Comparison of ENCODE assay signal across 8 cellular contexts in genomic region chr4:141220655-141221605, GRCh38. TPM values are rescaled to one million over a fixed set of nuclear protein-coding genes. Genes with fewer than 3 reads are reported as not detected.
DNase-seq lines count a peak whose midpoint lies in the region; ATAC-seq and TF ChIP-seq lines count a peak whose summit lies in the region.

Gene ZNF330 (plus strand): TSS chr4:141220895. CDS start chr4:141222372, 1,477 bp downstream.

- H3K9me3 ChIP-seq in heart right ventricle = no peaks in the 10 kb centered on the region
- H3K9me3 ChIP-seq in upper lobe of left lung = no peaks in the 10 kb centered on the region

- TF ChIP-seq POLR2A in upper lobe of left lung (IDR thresholded peaks at IDR 0.05) = peak; percentile 38 to 93 (median 87)

- intact Hi-C loops in T-helper 1 cell treated with Interleukin-12 subunit alpha and Interleukin-12 subunit beta and Interleukin-4 antibody, amounts not matched to agents 30 ng/mL and 1 ng/mL, for 36 hours (cut with micrococcal nuclease) = loop anchor here (1.0 to 5.0 kb wide), 14 partner anchors 24 to 1963 kb away; partner anchors contain the start of genes ELMOD2, IL15, INPP4B and NAA15
- intact Hi-C loops in heart right ventricle (cut with DNase I) (loop anchor here in 3 of 10 donors (10.0 kb wide), 2 partner anchors 356 to 1964 kb away; partner anchors contain the start of gene USP38 (in 1 of the 3)), posterior cingulate gyrus (cut with DNase I) (no loop called here)

- H3K36me3 ChIP-seq in heart right ventricle = peaks cover 0 to 37% (median 3%) of the 10 kb centered on the region in 9 donors
- H3K36me3 ChIP-seq in upper lobe of left lung = peaks cover 2 to 26% (median 9%) of the 10 kb centered on the region in 4 donors

- ATAC-seq in HG02610 (IDR thresholded peaks at IDR 0.05; ENCODE audit: unreplicated experiment) (peak; percentile 90), heart right ventricle (peak; percentile 97 to 99 (median 98)), upper lobe of left lung (ENCODE audit: low FRiP score in 2 of 2) (peak; percentile 97 to 99)

- DNase-seq in NCI-H1092 (lab: John Stamatoyannopoulos, UW) (peak; percentile 82), amniotic epithelial cell (ENCODE audit: low read depth) (peak; percentile 89), heart right ventricle (peak; percentile 94 to 96), posterior cingulate gyrus (peak; percentile 90 to 99 (median 93)), upper lobe of left lung (peak; percentile 90 to 96)

- TF ChIP-seq CTCF in GM12874 (IDR thresholded peaks at IDR 0.05; ENCODE audit: insufficient read depth, low read depth, low read length) (0 out of 2 replicates have a peak, but pooled peaks have one; percentile 3), heart right ventricle (IDR thresholded peaks at IDR 0.05) (peak in 6 of 9 donors; percentile 3 to 48 (median 32)), upper lobe of left lung (IDR thresholded peaks at IDR 0.05) (peak in 2 of 6 experiments; percentile 25 to 32)

- peak within 1 kb of the TSS; percentile 66 to 99 (median 90) for H3K4me3 ChIP-seq in heart right ventricle
- H3K4me3 ChIP-seq in upper lobe of left lung = peak within 1 kb of the TSS; percentile 73 to 98 (median 80)

- no peaks in the 10 kb centered on the region for H3K27me3 ChIP-seq in heart right ventricle
- H3K27me3 ChIP-seq in upper lobe of left lung = no peaks in the 10 kb centered on the region

- H3K4me1 ChIP-seq in heart right ventricle (peaks cover 0 to 63% (median 25%) of the 10 kb centered on the region in 9 donors), upper lobe of left lung (peaks cover 13 to 25% (median 19%) of the 10 kb centered on the region in 4 donors)

- peak in 1 of 4 donors; percentile 57 for TF ChIP-seq EP300 in upper lobe of left lung (IDR thresholded peaks at IDR 0.05)

- H3K27ac ChIP-seq in heart right ventricle (peak within 1 kb of the TSS; percentile 91 to 99 (median 97)), upper lobe of left lung (peak within 1 kb of the TSS; percentile 95 to 99 (median 98))

- 0% methylated on average over 56 of the region's 56 CpGs for WGBS in heart right ventricle, 2 donors
- 0% methylated on average over 29 to 43 of the region's 56 CpGs for WGBS in upper lobe of left lung, 2 donors

RNA-seq across cellular contexts. Expression of gene ZNF330, which starts in this region (rescaled TPM):
- 37.3 and 42.6 TPM in 2 replicates for total RNA-seq in T-helper 1 cell treated with Interleukin-12 subunit alpha and Interleukin-12 subunit beta and Interleukin-4 antibody, amounts not matched to agents 30 ng/mL and 1 ng/mL, for 36 hours
- total RNA-seq in heart right ventricle (100 to 1,000 TPM in 9 of 10 donors, 10 to 100 TPM in 1; 99.3 to 201 (median 148) TPM), upper lobe of left lung (10 to 100 TPM; 33.6 to 45.1 (median 40.9) TPM)
- polyA plus RNA-seq in heart right ventricle = 10 to 100 TPM; 64.5 to 93.3 TPM

Comparison
In these comparisons a context has a peak if more than half of its experiments do, and no peak if none do; other contexts are left out.
1. Peak in every context shown above with its lines: DNase-seq, ATAC-seq, H3K4me3 ChIP-seq and H3K27ac ChIP-seq.